ENCODE assay signal across 8 cellular contexts in the genomic region with DNA sequence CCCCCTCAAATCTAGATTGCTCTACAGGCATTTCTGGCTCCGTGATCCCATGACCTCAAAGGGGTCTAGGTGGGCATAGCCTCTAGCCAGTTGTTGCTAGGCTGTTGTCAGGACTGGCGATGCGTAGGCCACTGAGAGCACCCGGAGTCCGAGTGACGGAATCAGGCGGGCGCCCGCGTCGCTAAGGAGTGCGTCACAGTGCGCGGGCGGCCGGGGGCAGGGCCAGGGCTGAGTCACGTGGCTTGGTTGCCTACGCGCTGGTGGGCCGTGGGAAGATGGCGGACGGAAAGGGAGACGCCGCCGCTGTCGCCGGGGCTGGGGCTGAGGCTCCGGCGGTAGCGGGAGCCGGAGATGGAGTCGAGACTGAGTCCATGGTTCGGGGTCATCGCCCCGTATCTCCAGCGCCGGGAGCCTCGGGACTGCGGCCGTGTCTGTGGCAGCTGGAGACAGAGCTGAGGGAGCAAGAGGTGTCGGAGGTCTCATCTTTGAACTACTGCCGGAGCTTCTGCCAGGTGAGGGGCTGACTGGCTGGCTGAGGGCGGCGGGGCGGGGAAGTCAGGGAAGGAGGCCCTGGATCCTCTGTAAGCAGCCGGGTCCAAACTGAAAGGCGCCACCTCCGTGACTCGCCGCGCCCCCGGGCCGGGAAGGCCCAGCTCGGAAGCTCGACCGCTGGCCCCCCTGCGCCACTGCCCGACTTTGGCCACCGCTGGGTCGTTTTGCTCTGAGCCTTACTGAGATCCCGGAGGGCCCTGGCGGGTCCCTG.
DNase-seq lines count a peak whose midpoint lies in the region; ATAC-seq lines count a peak whose summit lies in the region.

TSS of gene RLF (plus strand) at position 263 of the 763 bp plus-strand sequence. CDS start at position 276, 13 bp downstream.

- peak; percentile 93 for ATAC-seq in GM19025 (IDR thresholded peaks at IDR 0.05; ENCODE audit: low read depth, unreplicated experiment)
- peak; percentile 90 for ATAC-seq in HG03280 (IDR thresholded peaks at IDR 0.05; ENCODE audit: unreplicated experiment)

- DNase-seq in AG08396 (ENCODE audit: low spot score), result peak; percentile 95
- peak; percentile 92 to 96 for DNase-seq in NCI-H446 (lab: John Stamatoyannopoulos, UW)
- peak; percentile 86 to 94 (median 90) for DNase-seq in activated CD4-positive, CD25-positive, alpha-beta regulatory T cell (lab: John Stamatoyannopoulos, UW)
- peak; percentile 94 for DNase-seq in central memory CD4-positive, alpha-beta T cell
- DNase-seq in iris pigment epithelial cell (ENCODE audit: low read depth), result peak; percentile 94
- peak; percentile 94 for DNase-seq in stimulated activated CD4-positive, alpha-beta T cell treated with anti-CD3 and anti-CD28 coated beads, Interleukin-12 subunit alpha, Interleukin-12 subunit beta, amount 100 ng/mL, for 24 hours (ENCODE audit: low read depth in 2 of 2)

Comparison
In these comparisons a context has a peak if more than half of its experiments do, and no peak if none do; other contexts are left out.
1. Peak in every context shown above with its lines: DNase-seq and ATAC-seq.